ENCODE assay signal across 1 cellular context in genomic region chr20:17968366-17969275, GRCh38.
TF ChIP-seq lines count a peak whose summit lies in the region.

Gene MGME1, plus strand, starts transcription at chr20:17969018. Its CDS starts 842 bp downstream, at chr20:17969860.
Gene SNX5, minus strand, starts transcription at chr20:17968794. Its CDS starts 369 bp downstream, at chr20:17968425.

TF ChIP-seq in K562, 482 proteins besides CTCF, POLR2A, EP300 and RAD21 (continued from another document):
- peak; percentile 89 for TF ChIP-seq CREB1 (IDR thresholded peaks at IDR 0.05)
- TF ChIP-seq CREB1 (CRISPR knock-in tag; IDR thresholded peaks at IDR 0.05): peak; percentile 96
- TF ChIP-seq MAZ (CRISPR knock-in tag; conservative IDR thresholded peaks at IDR 0.05 in 1 of 2, IDR thresholded peaks at IDR 0.05 in 1 of 2): peak; percentile 38 to 73; a peak in 3 of 4 replicates
- no peak for TF ChIP-seq ZNF133 (CRISPR knock-in tag; IDR thresholded peaks at IDR 0.05)
- TF ChIP-seq FOXM1 (IDR thresholded peaks at IDR 0.05; ENCODE audit: low read depth): peak; percentile 68; the same call in 1 of the 2 replicates
- peak; percentile 66; the same call in 1 of the 2 replicates for TF ChIP-seq FOXM1 (CRISPR knock-in tag; IDR thresholded peaks at IDR 0.05; ENCODE audit: low read depth)
- TF ChIP-seq ELF2 (CRISPR knock-in tag; IDR thresholded peaks at IDR 0.05): no peak
- TF ChIP-seq KLF1 (tag; IDR thresholded peaks at IDR 0.05): no peak
- TF ChIP-seq SP2 (IDR thresholded peaks at IDR 0.05; ENCODE audit: extremely low read depth, low read depth, low read length, poor library complexity, severe bottlenecking): peak; percentile 55
- TF ChIP-seq ZNF518B (CRISPR knock-in tag; IDR thresholded peaks at IDR 0.05): no peak
- TF ChIP-seq ZNF699 (CRISPR knock-in tag; IDR thresholded peaks at IDR 0.05; ENCODE audit: insufficient replicate concordance): no peak
- peak; percentile 80 for TF ChIP-seq ZNF143 (CRISPR knock-in tag; IDR thresholded peaks at IDR 0.05)
- no peak for TF ChIP-seq ZNF140 (CRISPR knock-in tag; IDR thresholded peaks at IDR 0.05)
- TF ChIP-seq ARHGAP35 (IDR thresholded peaks at IDR 0.05; ENCODE audit: partially characterized antibody): peak; percentile 90
- 0 out of 2 replicates have a peak, but pooled peaks have one; percentile 70 for TF ChIP-seq MXI1 (IDR thresholded peaks at IDR 0.05; ENCODE audit: low read depth, low read length)
- peak; percentile 42; the same call in 1 of the 2 replicates for TF ChIP-seq ZBTB40 (IDR thresholded peaks at IDR 0.05)
- no peak for TF ChIP-seq ZBTB40 (CRISPR knock-in tag; IDR thresholded peaks at IDR 0.05)
- TF ChIP-seq CTBP1 (IDR thresholded peaks at IDR 0.05; ENCODE audit: borderline replicate concordance): 0 out of 2 replicates have a peak, but pooled peaks have one; percentile 12
- peak; percentile 83; the same call in 1 of the 2 replicates for TF ChIP-seq E2F5 (CRISPR knock-in tag; IDR thresholded peaks at IDR 0.05)
- peak; percentile 98 for TF ChIP-seq CREB3L1 (IDR thresholded peaks at IDR 0.05; ENCODE audit: borderline replicate concordance, low read depth)
- TF ChIP-seq SIN3B (IDR thresholded peaks at IDR 0.05; ENCODE audit: low read depth): peak; percentile 59; the same call in 1 of the 2 replicates
- TF ChIP-seq MTA3 (IDR thresholded peaks at IDR 0.05; ENCODE audit: borderline replicate concordance): peak; percentile 91; the same call in 1 of the 2 replicates
- peak; percentile 52 for TF ChIP-seq ESRRA (IDR thresholded peaks at IDR 0.05; ENCODE audit: borderline replicate concordance, low read depth)
- peak; percentile 64; the same call in 1 of the 2 replicates for TF ChIP-seq ZNF175 (CRISPR knock-in tag; IDR thresholded peaks at IDR 0.05; ENCODE audit: low read depth)
